Comparison of ENCODE assay signal across 9 cellular contexts in genomic region chr6:26183581-26184408, GRCh38.
DNase-seq lines count a peak whose midpoint lies in the region; ATAC-seq, FAIRE-seq and TF ChIP-seq lines count a peak whose summit lies in the region.
"Had no signal": no experiment of that assay in that cellular context is flagged by ENCODE, and none has a peak within 500 bp of the region (broad histone marks: within the 10 kb centered on the region; RNA-seq: fewer than 3 reads in every experiment).

No MANE protein-coding gene starts in this region.

- no peak for TF ChIP-seq EP300 in HepG2 (IDR thresholded peaks at IDR 0.05; ENCODE audit: low read depth in 2 of 2, low read length in 2 of 2)
- no peak for TF ChIP-seq EP300 in HepG2 (CRISPR knock-in tag; IDR thresholded peaks at IDR 0.05; ENCODE audit: borderline replicate concordance)

- H3K4me3 Mint-ChIP-seq in naive thymus-derived CD4-positive, alpha-beta T cell = peak overlapping the region; percentile 84 to 99 (median 98)
- peak overlapping the region; percentile 91 for H3K4me3 Mint-ChIP-seq in type B pancreatic cell

- H3K9ac ChIP-seq in liver (ENCODE audit: low read depth in 1 of 2, low read length in 2 of 2) (peak overlapping the region in 1 of 2 donors; percentile 62), HepG2 (ENCODE audit: insufficient read depth, low read depth, low read length) (no peak overlapping the region)

- no peaks in the 10 kb centered on the region for H3K36me3 ChIP-seq in liver (ENCODE audit: control insufficient read depth in 4 of 4, insufficient read depth in 3 of 4, low read depth in 1 of 4, low read length in 3 of 4)
- no peaks in the 10 kb centered on the region for H3K36me3 ChIP-seq in HepG2 (replicated peaks in 1 of 2; ENCODE audit: control insufficient read depth in 1 of 2, insufficient read depth in 2 of 2, low read length in 2 of 2)
- H3K36me3 ChIP-seq in naive thymus-derived CD4-positive, alpha-beta T cell (ENCODE audit: control insufficient read depth in 2 of 3, insufficient read depth in 3 of 3, low read length in 3 of 3) = no peaks in the 10 kb centered on the region
- no peaks in the 10 kb centered on the region for H3K36me3 ChIP-seq in HAP-1 (replicated peaks)

- H3K4me3 ChIP-seq in liver (ENCODE audit: low read depth in 1 of 3, low read length in 3 of 3) (peak overlapping the region; percentile 27 to 62 (median 36)), HepG2 (replicated peaks in 1 of 3; ENCODE audit: insufficient read depth in 1 of 3, low read depth in 2 of 3, low read length in 3 of 3) (no peak overlapping the region), fibroblast of the aortic adventitia (ENCODE audit: low read depth, low read length) (peak overlapping the region; percentile 61), HAP-1 (no peak overlapping the region)
- H3K4me3 ChIP-seq in naive thymus-derived CD4-positive, alpha-beta T cell (ENCODE audit: low read length) = peak overlapping the region; percentile 82

- peaks cover 0 to 3% (median 0%) of the 10 kb centered on the region in 11 donors for H3K9me3 Mint-ChIP-seq in naive thymus-derived CD4-positive, alpha-beta T cell
- no peaks in the 10 kb centered on the region for H3K9me3 Mint-ChIP-seq in type B pancreatic cell

- intact Hi-C loops in HepG2 (cut with micrococcal nuclease; ENCODE audit: unreplicated experiment) = no loop called here
- intact Hi-C loops in naive thymus-derived CD4-positive, alpha-beta T cell (cut with micrococcal nuclease) = loop anchor here (1.0 to 10.0 kb wide), 7 partner anchors 8 to 1291 kb away; partner anchors contain the start of gene ZNF184 (in 1 of the 2)

- BruUV-seq in HepG2 (replicated peaks; lab: Mats Ljungman, UMichigan) = no TSS peak

- TF ChIP-seq RAD21 in liver (IDR thresholded peaks at IDR 0.05) (no peak), HepG2 (CRISPR knock-in tag; IDR thresholded peaks at IDR 0.05) (no peak)

- no peaks in the 10 kb centered on the region for H3K36me3 Mint-ChIP-seq in naive thymus-derived CD4-positive, alpha-beta T cell
- no peaks in the 10 kb centered on the region for H3K36me3 Mint-ChIP-seq in type B pancreatic cell

- TF ChIP-seq POLR2A in HepG2 (IDR thresholded peaks at IDR 0.05; ENCODE audit: insufficient read depth in 1 of 2, low read depth in 2 of 2, low read length in 2 of 2) = no peak

- H3K27ac Mint-ChIP-seq in naive thymus-derived CD4-positive, alpha-beta T cell = peak overlapping the region; percentile 83 to 99 (median 90)
- H3K27ac Mint-ChIP-seq in type B pancreatic cell = peak overlapping the region; percentile 92

- TF ChIP-seq CTCF in liver (IDR thresholded peaks at IDR 0.05; ENCODE audit: low read depth, low read length, missing input control) (no peak), HepG2 (CRISPR knock-in tag; IDR thresholded peaks at IDR 0.05) (no peak), fibroblast of the aortic adventitia (IDR thresholded peaks at IDR 0.05; ENCODE audit: insufficient read depth, low read length) (no peak), type B pancreatic cell (conservative IDR thresholded peaks at IDR 0.05) (no peak)

- POLR2A ChIA-PET in HepG2 (lab: Yijun Ruan, JAX) = interaction anchor here (1.1 to 2.3 kb wide), 2 partner anchors 25 to 59 kb away, joined by 4 to 7 read pairs; a partner anchor contains a TSS
- POLR2A ChIA-PET in naive thymus-derived CD4-positive, alpha-beta T cell (lab: Charles Lee) = interaction anchor here (0.5 to 38.2 kb wide), 40 partner anchors 19 to 1709 kb away, joined by 3 to 3606 read pairs (median 5); partner anchors contain the start of gene HMGN4

- FAIRE-seq in HepG2 (lab: Jason Lieb, UNC) = no peak

- DNase-seq in HepG2 (ENCODE audit: low spot score) = no peak
- peak; percentile 94 for DNase-seq in NCI-H2227 (lab: John Stamatoyannopoulos, UW; ENCODE audit: unreplicated experiment)
- peak; percentile 58 for DNase-seq in activated naive CD4-positive, alpha-beta T cell treated with Interleukin-2 at 50 U/mL for 16 hours
- DNase-seq in fibroblast of the aortic adventitia (ENCODE audit: low read depth) = peak; percentile 95
- peak; percentile 43 to 83 (median 77) for DNase-seq in naive thymus-derived CD4-positive, alpha-beta T cell
- no peak for DNase-seq in type B pancreatic cell (ENCODE audit: extremely low spot score, unreplicated experiment)
- no peak for DNase-seq in HAP-1 (ENCODE audit: low spot score in 2 of 2)
- DNase-seq: DND-41 had no signal

- H3K4me1 Mint-ChIP-seq in naive thymus-derived CD4-positive, alpha-beta T cell = peaks cover 19 to 59% (median 49%) of the 10 kb centered on the region in 7 donors
- peaks cover 29% of the 10 kb centered on the region for H3K4me1 Mint-ChIP-seq in type B pancreatic cell (ENCODE audit: unreplicated experiment)

- H3K27me3 ChIP-seq in liver (ENCODE audit: control insufficient read depth in 4 of 4, insufficient read depth in 4 of 4, low read length in 3 of 4) = no peaks in the 10 kb centered on the region
- H3K27me3 ChIP-seq in HepG2 (ENCODE audit: control insufficient read depth in 1 of 2, insufficient read depth in 2 of 2, low read length in 2 of 2) = no peaks in the 10 kb centered on the region
- H3K27me3 ChIP-seq in naive thymus-derived CD4-positive, alpha-beta T cell (ENCODE audit: control insufficient read depth in 2 of 2, insufficient read depth in 2 of 2, low read length in 2 of 2) = no peaks in the 10 kb centered on the region
- H3K27me3 ChIP-seq in HAP-1 (ENCODE audit: low read depth) = no peaks in the 10 kb centered on the region

- peak overlapping the region; percentile 60 to 62 for H3K27ac ChIP-seq in liver (ENCODE audit: low read depth in 1 of 2, low read length in 2 of 2)
- no peak overlapping the region for H3K27ac ChIP-seq in HepG2 (ENCODE audit: extremely low read length, insufficient read depth, low read length)
- H3K27ac ChIP-seq in naive thymus-derived CD4-positive, alpha-beta T cell (ENCODE audit: low read depth, low read length) = peak overlapping the region; percentile 76

- no peak overlapping the region for H3K4me2 ChIP-seq in HepG2 (ENCODE audit: low read depth, low read length)

- H3K4me1 ChIP-seq in liver (ENCODE audit: control insufficient read depth in 4 of 4, insufficient read depth in 4 of 4, low read length in 3 of 4) (peaks cover 0 to 19% (median 11%) of the 10 kb centered on the region in 4 donors), HepG2 (ENCODE audit: insufficient read depth, low read length) (peaks cover 10% of the 10 kb centered on the region), HAP-1 (peaks cover 9% of the 10 kb centered on the region)
- H3K4me1 ChIP-seq in naive thymus-derived CD4-positive, alpha-beta T cell (ENCODE audit: control insufficient read depth in 2 of 2, insufficient read depth in 2 of 2, low read length in 2 of 2) = peaks cover 13 to 30% of the 10 kb centered on the region in 2 donors

- in situ Hi-C loops in HepG2 (cut with HindIII; ENCODE audit: extremely low pct_ligation_motif_present, low pct_unique_long_range_greater_than_20kb) (no loop called here), HAP-1 (cut with MboI; ENCODE audit: low sequenced_read_pairs) (no loop called here)

- no peak overlapping the region for H2AFZ ChIP-seq in HepG2 (ENCODE audit: low read length)

- no peaks in the 10 kb centered on the region for H3K79me2 ChIP-seq in HepG2 (ENCODE audit: insufficient read depth, low read length)

- CTCF ChIA-PET in HepG2 (lab: Yijun Ruan, JAX; ENCODE audit: low intra/inter-chr PET ratio, low total read pairs) = no interaction called here
- CTCF ChIA-PET in naive thymus-derived CD4-positive, alpha-beta T cell (lab: Charles Lee) = interaction anchor here (0.7 to 3.2 kb wide), 11 partner anchors 10 to 354 kb away, joined by 3 to 30 read pairs (median 4); partner anchors contain the start of gene HMGN4

- H3K9me3 ChIP-seq in liver (ENCODE audit: control insufficient read depth in 4 of 4, low read length in 3 of 4) (no peaks in the 10 kb centered on the region), HepG2 (ENCODE audit: low read length) (no peaks in the 10 kb centered on the region), HAP-1 (no peaks in the 10 kb centered on the region; the same call in 1 of the 2 replicates)
- no peaks in the 10 kb centered on the region for H3K9me3 ChIP-seq in naive thymus-derived CD4-positive, alpha-beta T cell (ENCODE audit: control insufficient read depth in 2 of 3, low read length in 3 of 3)

- no peaks in the 10 kb centered on the region for H4K20me1 ChIP-seq in HepG2 (ENCODE audit: insufficient read depth, low read length)

- no peaks in the 10 kb centered on the region for H3K27me3 Mint-ChIP-seq in naive thymus-derived CD4-positive, alpha-beta T cell
- peaks cover under 1% of the 10 kb centered on the region for H3K27me3 Mint-ChIP-seq in type B pancreatic cell

- ATAC-seq in HepG2 = no peak
- ATAC-seq in naive thymus-derived CD4-positive, alpha-beta T cell = peak; percentile 91

- 2% methylated on average over 37 of the region's 37 CpGs for WGBS in liver
- 89% methylated on average over 37 of the region's 37 CpGs for WGBS in HepG2 (ENCODE audit: low lambda C conversion rate)

TF ChIP-seq in liver, 16 proteins besides CTCF, POLR2A, EP300 and RAD21 (continues in another document):
- TF ChIP-seq SP1 (IDR thresholded peaks at IDR 0.05) = peak; percentile 47
- peak in 1 of 2 donors; percentile 18 for TF ChIP-seq JUND (IDR thresholded peaks at IDR 0.05)
- TF ChIP-seq HNF4G (IDR thresholded peaks at IDR 0.05) = no peak

TF ChIP-seq in HepG2, 621 proteins besides CTCF, POLR2A, EP300 and RAD21:
- TF ChIP-seq ZBTB33 (CRISPR knock-in tag; IDR thresholded peaks at IDR 0.05) = no peak

Comparison
In these comparisons a context has a peak if more than half of its experiments do, and no peak if none do; other contexts are left out.
1. H3K4me3 ChIP-seq: peak in liver (3 of 3), fibroblast of the aortic adventitia (single experiment) and naive thymus-derived CD4-positive, alpha-beta T cell (single experiment); none in HepG2 (0 of 3) and HAP-1 (single experiment).
2. DNase-seq: peak in NCI-H2227 (single experiment), activated naive CD4-positive, alpha-beta T cell treated with Interleukin-2 at 50 U/mL for 16 hours (single experiment), fibroblast of the aortic adventitia (single experiment) and naive thymus-derived CD4-positive, alpha-beta T cell (9 of 9); none in HepG2 (single experiment), type B pancreatic cell (single experiment) and HAP-1 (0 of 2).